Comparison of ENCODE assay signal across 8 cellular contexts in genomic region chr3:31981206-31982181, GRCh38. TPM values are rescaled to one million over a fixed set of nuclear protein-coding genes. Genes with fewer than 3 reads are reported as not detected.
DNase-seq lines count a peak whose midpoint lies in the region; ATAC-seq and TF ChIP-seq lines count a peak whose summit lies in the region.

OSBPL10 (minus strand) TSS chr3:31981262; CDS start chr3:31981179, 83 bp downstream.
ZNF860 (plus strand) TSS chr3:31981750; CDS start chr3:31989080, 7,330 bp downstream.

- no peaks in the 10 kb centered on the region for H3K27me3 ChIP-seq in uterus

- peaks cover 23% of the 10 kb centered on the region for H3K4me1 Mint-ChIP-seq in nephron progenitor cell

- H3K9me3 ChIP-seq in uterus: no peaks in the 10 kb centered on the region

- peak within 1 kb of the TSS in 1 of 2 donors; percentile 89 for H3K27ac Mint-ChIP-seq in activated naive CD4-positive, alpha-beta T cell treated with anti-CD3 and anti-CD28 coated beads, Interleukin-2, amount 50 U/mL, for 72 hours
- H3K27ac Mint-ChIP-seq in nephron progenitor cell: no peak within 1 kb of the TSS

- TF ChIP-seq POLR2A in uterus (IDR thresholded peaks at IDR 0.05): peak; percentile 43 to 80

- no peaks in the 10 kb centered on the region for H3K36me3 ChIP-seq in uterus

- peak; percentile 89 for DNase-seq in ELF-1 (ENCODE audit: low read depth, low spot score)
- DNase-seq in NCI-H748 treated with DMSO at 0.1 percent for 48 hours (lab: John Stamatoyannopoulos, UW): peak; percentile 66
- DNase-seq in activated naive CD4-positive, alpha-beta T cell treated with anti-CD3 and anti-CD28 coated beads, Interleukin-2, amount 50 U/mL, for 72 hours (ENCODE audit: low spot score in 2 of 2): peak in 1 of 2 donors; percentile 33
- peak; percentile 63 for DNase-seq in globus pallidus (ENCODE audit: low spot score)
- DNase-seq in nephron progenitor cell: peak; percentile 45
- DNase-seq in uterus: peak; percentile 93 to 96
- DNase-seq in activated gamma-delta T cell (lab: John Stamatoyannopoulos, UW): no peak

- intact Hi-C loops in uterus (cut with DNase I; ENCODE audit: low total_unique reads): no loop called here

- peak within 1 kb of the TSS; percentile 96 to 97 for H3K27ac ChIP-seq in uterus

- H3K4me3 Mint-ChIP-seq in nephron progenitor cell: peak within 1 kb of the TSS; percentile 88

- TF ChIP-seq CTCF in nephron progenitor cell (IDR thresholded peaks at IDR 0.05): no peak
- TF ChIP-seq CTCF in uterus (IDR thresholded peaks at IDR 0.05): peak in 1 of 4 experiments; percentile 3

- H3K27me3 Mint-ChIP-seq in nephron progenitor cell (ENCODE audit: low read depth, poor library complexity): peaks cover 32% of the 10 kb centered on the region

- H3K36me3 Mint-ChIP-seq in activated naive CD4-positive, alpha-beta T cell treated with anti-CD3 and anti-CD28 coated beads, Interleukin-2, amount 50 U/mL, for 72 hours: peaks cover 8 to 33% of the 10 kb centered on the region in 2 donors
- peaks cover 14% of the 10 kb centered on the region for H3K36me3 Mint-ChIP-seq in nephron progenitor cell (ENCODE audit: low read depth)

- peak within 1 kb of the TSS; percentile 62 to 82 for H3K4me3 ChIP-seq in uterus

- peaks cover 0 to 11% of the 10 kb centered on the region in 2 donors for H3K9me3 Mint-ChIP-seq in activated naive CD4-positive, alpha-beta T cell treated with anti-CD3 and anti-CD28 coated beads, Interleukin-2, amount 50 U/mL, for 72 hours
- H3K9me3 Mint-ChIP-seq in nephron progenitor cell: no peaks in the 10 kb centered on the region

- no peaks in the 10 kb centered on the region for H3K4me1 ChIP-seq in uterus

- peak; percentile 29 for ATAC-seq in HG02759 (IDR thresholded peaks at IDR 0.05; ENCODE audit: unreplicated experiment)
- ATAC-seq in activated naive CD4-positive, alpha-beta T cell treated with anti-CD3 and anti-CD28 coated beads, Interleukin-2, amount 50 U/mL, for 72 hours: peak; percentile 13 to 29

RNA-seq across cellular contexts. Expression of gene OSBPL10, which starts in this region (rescaled TPM):
- 10 to 100 TPM in 1 of 2 donors, 1 to 10 TPM in 1; 1.1 to 32.6 TPM for total RNA-seq in activated naive CD4-positive, alpha-beta T cell treated with anti-CD3 and anti-CD28 coated beads, Interleukin-2, amount 50 U/mL, for 72 hours
- 10 to 100 TPM; 30.0 to 49.7 (median 43.7) TPM for total RNA-seq in uterus

RNA-seq across cellular contexts. Expression of gene ZNF860, which starts in this region (rescaled TPM):
- total RNA-seq in activated naive CD4-positive, alpha-beta T cell treated with anti-CD3 and anti-CD28 coated beads, Interleukin-2, amount 50 U/mL, for 72 hours: 1 to 10 TPM in 1 of 2 donors, not detected in 1; 1.7 TPM
- total RNA-seq in uterus: 1 to 10 TPM in 3 of 4 donors, under 1 TPM in 1; 0.26 to 2.8 (median 1.5) TPM
